Comparison of ENCODE assay signal across 11 cellular contexts in the genomic region with DNA sequence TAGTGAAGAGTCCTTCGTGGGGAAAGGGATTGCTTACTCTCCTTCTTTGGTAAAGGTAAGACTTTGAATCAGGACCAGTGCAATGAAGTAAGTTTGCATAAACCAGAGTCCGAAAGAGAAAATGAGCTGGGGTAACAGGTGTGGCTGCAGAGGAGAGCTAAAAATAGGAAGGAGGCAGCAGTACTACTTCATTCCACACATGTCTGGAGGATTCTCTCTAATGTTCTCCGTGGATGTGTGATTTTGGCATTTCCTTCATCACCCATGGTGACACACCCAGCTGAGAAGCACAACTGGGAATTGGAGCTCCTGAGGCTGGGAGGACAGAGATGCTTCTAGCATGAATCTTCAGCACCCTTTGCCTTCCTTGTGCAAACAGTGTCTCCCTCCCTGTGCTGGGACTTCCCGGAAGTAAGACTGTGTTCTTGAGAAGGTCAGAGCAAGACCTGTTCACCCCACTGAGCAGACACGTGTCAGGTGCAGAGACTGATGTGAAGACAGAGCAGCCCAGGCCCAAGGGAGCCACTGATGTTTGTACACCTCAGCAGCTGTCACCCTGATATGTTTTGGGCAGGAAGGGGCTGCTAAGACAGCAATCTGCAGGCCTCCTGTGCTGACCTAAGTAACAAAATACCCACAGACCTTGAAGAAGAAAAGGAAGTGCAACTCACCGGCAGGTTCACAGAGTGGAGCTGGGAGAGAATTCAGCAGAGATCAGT. TPM values are rescaled to one million over a fixed set of nuclear protein-coding genes. Genes with fewer than 3 reads are reported as not detected.
A peak's percentile ranks its signal among the peaks of the same experiment; 100 is the strongest.
DNase-seq lines count a peak whose midpoint lies in the region; ATAC-seq and TF ChIP-seq lines count a peak whose summit lies in the region.
"Had no signal": no experiment of that assay in that cellular context is flagged by ENCODE, and none has a peak within 500 bp of the region (broad histone marks: within the 10 kb centered on the region; RNA-seq: fewer than 3 reads in every experiment).

No MANE protein-coding gene starts in this region.

- DNase-seq in GM13976 (ENCODE audit: low spot score) (peak; percentile 32), T-cell (peak in 1 of 34 experiments; percentile 19), left cardiac atrium (no peak), NCI-H82 (lab: John Stamatoyannopoulos, UW) (no peak)
- DNase-seq in activated CD4-positive, alpha-beta T cell treated with anti-CD3 and anti-CD28 coated beads, Interleukin-2, amount 50 U/mL, for 48 hours: no peak
- DNase-seq in stimulated activated CD4-positive, alpha-beta T cell treated with anti-CD3 and anti-CD28 coated beads, Interleukin-4, amount 100 ng/mL, for 4 hours: no peak

- no peak overlapping the region for H3K4me3 Mint-ChIP-seq in T-cell
- H3K4me3 Mint-ChIP-seq: CD8-positive, alpha-beta memory T cell had no signal

- peaks cover 0 to 2% (median 0%) of the 10 kb centered on the region in 3 donors for H3K9me3 Mint-ChIP-seq in T-cell

- no peaks in the 10 kb centered on the region for H3K36me3 Mint-ChIP-seq in T-cell

- peaks cover 0 to 4% (median 0%) of the 10 kb centered on the region in 3 donors for H3K4me1 Mint-ChIP-seq in T-cell
- H3K4me1 Mint-ChIP-seq: CD8-positive, alpha-beta memory T cell had no signal

- CTCF ChIA-PET in T-cell (lab: Charles Lee): interaction anchor here in 1 of 2 donors (0.5 kb wide), 1 partner anchor 149 kb away, joined by 4 read pairs; no protein-coding TSS in a partner anchor

- POLR2A ChIA-PET in T-cell (lab: Charles Lee): interaction anchor here in 1 of 2 donors (0.6 kb wide), 1 partner anchor 523 kb away, joined by 3 read pairs; no protein-coding TSS in a partner anchor

- ATAC-seq in GM19463 (IDR thresholded peaks at IDR 0.05; ENCODE audit: unreplicated experiment) (peak; percentile 88), HG03060 (IDR thresholded peaks at IDR 0.05; ENCODE audit: low read depth, unreplicated experiment) (peak; percentile 75), T-cell (replicated peaks in 1 of 4) (peak in 3 of 4 experiments; percentile 34 to 45 (median 44)), left cardiac atrium (no peak)

- in situ Hi-C loops in GM13976 (cut with MboI; ENCODE audit: low sequenced_read_pairs, unreplicated experiment): no loop called here

- no peak for TF ChIP-seq CTCF in GM13976 (IDR thresholded peaks at IDR 0.05; ENCODE audit: borderline replicate concordance, control extremely low read depth, extremely low read depth, insufficient read depth, missing control alignments)

- intact Hi-C loops in left cardiac atrium (cut with DNase I): no loop called here

- peaks cover 15 to 18% of the 10 kb centered on the region in 2 donors for H3K27me3 Mint-ChIP-seq in T-cell

- H3K27ac Mint-ChIP-seq in T-cell: peak overlapping the region in 1 of 2 donors; percentile 2

RNA-seq across cellular contexts. Expression of a gene that starts 13.3 kb away (rescaled TPM):
- total RNA-seq in T-cell: 10 to 100 TPM in 1 of 5 donors, 1 to 10 TPM in 4; 2.4 to 11.9 (median 4.9) TPM
- under 1 TPM in 1 of 2 donors, not detected in 1; 0.12 TPM for total RNA-seq in left cardiac atrium
- total RNA-seq: CD8-positive, alpha-beta memory T cell; fibroblast of villous mesenchyme had no signal

RNA-seq across cellular contexts. Expression of a gene that starts 29.7 kb away (rescaled TPM):
- total RNA-seq in T-cell: 1 to 10 TPM; 1.2 to 3.4 (median 1.5) TPM
- total RNA-seq in left cardiac atrium: not detected
- total RNA-seq: CD8-positive, alpha-beta memory T cell; fibroblast of villous mesenchyme had no signal

RNA-seq across cellular contexts. Expression of a gene that starts 35.0 kb away (rescaled TPM):
- total RNA-seq in T-cell (not detected), left cardiac atrium (under 1 TPM in 1 of 2 donors, not detected in 1; 0.38 TPM)
- total RNA-seq: CD8-positive, alpha-beta memory T cell; fibroblast of villous mesenchyme; mononuclear cell had no signal

Comparison
In these comparisons a context has a peak if more than half of its experiments do, and no peak if none do; other contexts are left out.
1. ATAC-seq: peak in GM19463 (single experiment), HG03060 (single experiment) and T-cell (3 of 4); none in left cardiac atrium (0 of 2).